Comparison of ENCODE assay signal across 27 cellular contexts in the genomic region with DNA sequence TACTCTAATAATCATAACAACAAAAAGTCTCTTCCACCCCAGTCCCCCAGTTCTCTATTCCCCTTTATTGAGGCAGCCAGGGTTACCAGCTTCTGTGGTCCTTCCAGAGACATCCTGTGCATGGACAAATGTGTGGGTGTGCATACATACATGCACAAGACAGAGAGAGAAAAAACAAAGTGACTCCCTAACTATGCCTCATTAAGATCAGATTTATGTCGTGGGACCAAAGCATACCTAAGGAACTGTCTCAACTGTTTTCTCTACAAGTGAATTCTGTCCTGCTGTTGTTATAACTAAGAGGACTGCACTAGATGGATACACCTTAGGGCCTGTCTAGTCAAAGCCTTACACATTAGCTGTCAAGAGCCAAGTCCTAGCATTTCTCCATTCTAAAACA.
DNase-seq lines count a peak whose midpoint lies in the region; ATAC-seq and TF ChIP-seq lines count a peak whose summit lies in the region.
"Had no signal": no experiment of that assay in that cellular context is flagged by ENCODE, and none has a peak within 500 bp of the region (broad histone marks: within the 10 kb centered on the region; RNA-seq: fewer than 3 reads in every experiment).

No MANE protein-coding gene starts in this region.

- peaks cover 43% of the 10 kb centered on the region for H3K4me1 ChIP-seq in CD4-positive, CD25-positive, alpha-beta regulatory T cell (ENCODE audit: control insufficient read depth, insufficient read depth, low read length, poor library complexity, severe bottlenecking)
- H3K4me1 ChIP-seq in GM23248 (ENCODE audit: insufficient read depth), result peaks cover 74% of the 10 kb centered on the region
- peaks cover 29 to 40% of the 10 kb centered on the region in 2 donors for H3K4me1 ChIP-seq in gastrocnemius medialis

- no peak overlapping the region for H3K27ac ChIP-seq in CD4-positive, CD25-positive, alpha-beta regulatory T cell (ENCODE audit: insufficient read depth, low read length, poor library complexity, severe bottlenecking)
- H3K27ac ChIP-seq in GM23248 (peak overlapping the region; percentile 10), gastrocnemius medialis (no peak overlapping the region)
- H3K27ac ChIP-seq: epithelial cell of prostate, foreskin keratinocyte, hepatocyte, HL-60, parathyroid adenoma, testis had no signal

- no peak overlapping the region for H3K9ac ChIP-seq in GM23248
- H3K9ac ChIP-seq: parathyroid adenoma had no signal

- intact Hi-C loops in gastrocnemius medialis (cut with DNase I; ENCODE audit: low total_unique reads), result no loop called here

- H3K36me3 ChIP-seq in CD4-positive, CD25-positive, alpha-beta regulatory T cell (ENCODE audit: control insufficient read depth, insufficient read depth, low read length), result no peaks in the 10 kb centered on the region
- H3K36me3 ChIP-seq in GM23248 (ENCODE audit: low read depth) (no peaks in the 10 kb centered on the region), gastrocnemius medialis (no peaks in the 10 kb centered on the region)

- ATAC-seq in CD4-positive, CD25-positive, alpha-beta regulatory T cell (ENCODE audit: low read depth in 2 of 2), result no peak
- ATAC-seq in gastrocnemius medialis (no peak), HG03432 (IDR thresholded peaks at IDR 0.05; ENCODE audit: unreplicated experiment) (no peak), esophagus mucosa (no peak)
- ATAC-seq: foreskin keratinocyte, HCT116, Right ventricle myocardium inferior, sciatic nerve had no signal

- no peaks in the 10 kb centered on the region for H3K27me3 ChIP-seq in CD4-positive, CD25-positive, alpha-beta regulatory T cell (ENCODE audit: control insufficient read depth, insufficient read depth, low read length)
- H3K27me3 ChIP-seq in GM23248 (replicated peaks; ENCODE audit: insufficient read depth) (no peaks in the 10 kb centered on the region), gastrocnemius medialis (no peaks in the 10 kb centered on the region)
- H3K27me3 ChIP-seq: dorsolateral prefrontal cortex, foreskin keratinocyte, hepatocyte, testis had no signal

- no peak overlapping the region for H3K4me2 ChIP-seq in GM23248 (ENCODE audit: unreplicated experiment)
- H3K4me2 ChIP-seq: hepatocyte had no signal

- no peaks in the 10 kb centered on the region for H3K9me3 ChIP-seq in CD4-positive, CD25-positive, alpha-beta regulatory T cell (ENCODE audit: control insufficient read depth in 2 of 2, low read length in 2 of 2)
- H3K9me3 ChIP-seq in GM23248 (ENCODE audit: low read depth) (no peaks in the 10 kb centered on the region), gastrocnemius medialis (no peaks in the 10 kb centered on the region)
- H3K9me3 ChIP-seq: testis had no signal

- H3K36me3 Mint-ChIP-seq in CD4-positive, CD25-positive, alpha-beta regulatory T cell, result peaks cover 4% of the 10 kb centered on the region
- peaks cover 7% of the 10 kb centered on the region for H3K36me3 Mint-ChIP-seq in nephron (ENCODE audit: low read depth)

- in situ Hi-C loops in GM23248 (cut with MboI) (loop anchor here (10.0 kb wide), 1 partner anchor 115 kb away; no protein-coding TSS in a partner anchor), gastrocnemius medialis (cut with MboI; ENCODE audit: low sequenced_read_pairs in 4 of 4) (loop anchor here in 3 of 4 donors (5.0 to 10.0 kb wide), 2 partner anchors 112 to 115 kb away; no protein-coding TSS in a partner anchor)

- H3K27me3 Mint-ChIP-seq in CD4-positive, CD25-positive, alpha-beta regulatory T cell, result no peaks in the 10 kb centered on the region
- H3K27me3 Mint-ChIP-seq in nephron (ENCODE audit: low read depth), result no peaks in the 10 kb centered on the region

- TF ChIP-seq CTCF in nephron (IDR thresholded peaks at IDR 0.05; ENCODE audit: unreplicated experiment in 3 of 3), result no peak
- TF ChIP-seq CTCF in gastrocnemius medialis (IDR thresholded peaks at IDR 0.05 in 4 of 5, conservative IDR thresholded peaks at IDR 0.05 in 1 of 5), result no peak

- H3K4me1 Mint-ChIP-seq in CD4-positive, CD25-positive, alpha-beta regulatory T cell, result peaks cover 39 to 81% (median 68%) of the 10 kb centered on the region in 4 donors
- H3K4me1 Mint-ChIP-seq in nephron, result peaks cover 58% of the 10 kb centered on the region

- 25 to 50% methylated on average over 1 of the region's 1 CpG for WGBS in GM23248 (ENCODE audit: low coverage in 1 of 2, low lambda C conversion rate in 2 of 2, missing lambda C conversion rate in 2 of 2), 2 experiments

- peak overlapping the region in 2 of 3 donors; percentile 77 to 86 for H3K27ac Mint-ChIP-seq in CD4-positive, CD25-positive, alpha-beta regulatory T cell
- H3K27ac Mint-ChIP-seq in nephron, result peak overlapping the region; percentile 53 to 66 (median 64)

- H3K79me2 ChIP-seq in GM23248 (ENCODE audit: insufficient read depth), result peaks cover 96% of the 10 kb centered on the region
- H3K79me2 ChIP-seq: parathyroid adenoma had no signal

- no peak overlapping the region for H2AFZ ChIP-seq in GM23248
- H2AFZ ChIP-seq: hepatocyte, parathyroid adenoma had no signal

- DNase-seq in CD4-positive, CD25-positive, alpha-beta regulatory T cell, result no peak
- peak; percentile 48 for DNase-seq in GM23248
- DNase-seq in amniotic epithelial cell (ENCODE audit: low read depth), result peak; percentile 57
- DNase-seq in gastrocnemius medialis, result no peak
- DNase-seq in SK-N-DZ (ENCODE audit: low spot score), result no peak
- DNase-seq: activated CD4-positive, alpha-beta T cell treated with anti-CD3 and anti-CD28 coated beads for 4 hours; activated effector memory CD4-positive, alpha-beta T cell treated with Interleukin-2 at 50 U/mL for 16 hours; amniotic stem cell; central memory CD4-positive, alpha-beta T cell; dorsolateral prefrontal cortex; foreskin keratinocyte; islet precursor cell; NCI-H1417; NCI-H2107; NCI-H510A treated with DMSO at 0.1 percent for 48 hours; SW 1271; testis had no signal

- no peaks in the 10 kb centered on the region for H3K9me2 ChIP-seq in GM23248 (ENCODE audit: insufficient read depth)

- peak overlapping the region; percentile 17 to 76 (median 59) for H3K4me3 Mint-ChIP-seq in CD4-positive, CD25-positive, alpha-beta regulatory T cell
- H3K4me3 Mint-ChIP-seq in nephron, result peak overlapping the region in 2 of 3 experiments; percentile 6 to 24

- no peaks in the 10 kb centered on the region for H4K20me1 ChIP-seq in GM23248 (ENCODE audit: insufficient read depth)

- no peak for TF ChIP-seq POLR2A in gastrocnemius medialis (IDR thresholded peaks at IDR 0.05)

- peaks cover 61% of the 10 kb centered on the region for H3F3A ChIP-seq in GM23248 (ENCODE audit: insufficient read depth)

- peak overlapping the region; percentile 12 for H3K4me3 ChIP-seq in CD4-positive, CD25-positive, alpha-beta regulatory T cell (ENCODE audit: low read depth, low read length)
- no peak overlapping the region for H3K4me3 ChIP-seq in GM23248
- H3K4me3 ChIP-seq in gastrocnemius medialis, result no peak overlapping the region
- H3K4me3 ChIP-seq: hepatocyte, testis had no signal

- no peaks in the 10 kb centered on the region for H3K9me3 Mint-ChIP-seq in CD4-positive, CD25-positive, alpha-beta regulatory T cell
- peaks cover 2% of the 10 kb centered on the region for H3K9me3 Mint-ChIP-seq in nephron

Comparison
In these comparisons a context has a peak if more than half of its experiments do, and no peak if none do; other contexts are left out.
1. DNase-seq: peak in GM23248 (single experiment) and amniotic epithelial cell (single experiment); none in CD4-positive, CD25-positive, alpha-beta regulatory T cell (0 of 3), gastrocnemius medialis (0 of 2) and SK-N-DZ (single experiment).